ENCODE assay signal across 13 cellular contexts in the genomic region with DNA sequence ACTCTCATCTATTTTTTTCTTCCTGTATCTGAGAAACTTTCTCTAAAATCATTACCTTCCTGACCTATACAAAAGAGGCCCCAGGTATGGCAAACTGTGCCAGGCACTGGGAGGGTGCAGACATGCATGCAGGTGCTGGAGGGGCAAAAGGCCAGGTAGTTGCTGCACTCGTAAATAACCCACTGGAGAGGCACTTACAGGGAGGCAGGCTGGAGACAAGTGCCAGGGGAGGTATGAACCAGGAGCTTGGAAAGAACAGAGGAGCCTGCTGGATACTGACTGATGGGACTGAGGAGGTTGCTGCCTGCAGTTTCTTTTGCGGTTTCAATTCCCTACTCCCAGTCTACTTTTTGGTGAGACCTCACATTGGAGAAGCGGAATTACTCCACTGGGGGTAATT.
DNase-seq lines count a peak whose midpoint lies in the region; ATAC-seq and TF ChIP-seq lines count a peak whose summit lies in the region.
"Had no signal": no experiment of that assay in that cellular context is flagged by ENCODE, and none has a peak within 500 bp of the region (broad histone marks: within the 10 kb centered on the region; RNA-seq: fewer than 3 reads in every experiment).

No MANE protein-coding gene starts in this region.

- no peaks in the 10 kb centered on the region for H3K4me1 ChIP-seq in upper lobe of right lung
- H3K4me1 ChIP-seq: SJCRH30 had no signal

- no peak overlapping the region for H3K4me3 ChIP-seq in upper lobe of right lung
- H3K4me3 ChIP-seq: SJCRH30 had no signal

- no peaks in the 10 kb centered on the region for H3K36me3 ChIP-seq in upper lobe of right lung
- H3K36me3 ChIP-seq: SJCRH30 had no signal

- intact Hi-C loops in upper lobe of right lung (cut with DNase I) = no loop called here

- no peaks in the 10 kb centered on the region for H3K27me3 ChIP-seq in upper lobe of right lung

- DNase-seq in NCI-H1092 (lab: John Stamatoyannopoulos, UW) (peak; percentile 72), NCI-H1436 (lab: John Stamatoyannopoulos, UW) (peak; percentile 40), NCI-H345 (lab: John Stamatoyannopoulos, UW) (peak; percentile 62), upper lobe of right lung (no peak), NCI-H2227 (lab: John Stamatoyannopoulos, UW; ENCODE audit: unreplicated experiment) (no peak), G401 (ENCODE audit: low spot score) (no peak)
- no peak for DNase-seq in activated CD4-positive, alpha-beta T cell treated with anti-CD3 and anti-CD28 coated beads, Interleukin-2, amount 50 U/mL, for 1 hour
- DNase-seq: CD8-positive, alpha-beta T cell; H7; IMR-90; MV-4-11; NCI-H774; SJCRH30 had no signal

- in situ Hi-C loops in G401 (cut with HindIII; ENCODE audit: low sequenced_read_pairs) = no loop called here

- H3K9me3 ChIP-seq in upper lobe of right lung = no peaks in the 10 kb centered on the region
- H3K9me3 ChIP-seq: SJCRH30 had no signal

- ATAC-seq in upper lobe of right lung = peak; percentile 73
- ATAC-seq: CD8-positive, alpha-beta T cell had no signal

- no peak for TF ChIP-seq CTCF in upper lobe of right lung (IDR thresholded peaks at IDR 0.05)

- H3K27ac ChIP-seq in upper lobe of right lung = no peak overlapping the region
- H3K27ac ChIP-seq: SJCRH30 had no signal

Comparison
In these comparisons a context has a peak if more than half of its experiments do, and no peak if none do; other contexts are left out.
1. DNase-seq: peak in NCI-H1092 (single experiment), NCI-H1436 (single experiment) and NCI-H345 (single experiment); none in upper lobe of right lung (single experiment), NCI-H2227 (single experiment), activated CD4-positive, alpha-beta T cell treated with anti-CD3 and anti-CD28 coated beads, Interleukin-2, amount 50 U/mL, for 1 hour (single experiment) and G401 (single experiment).